Comparison of ENCODE assay signal across 11 cellular contexts in the genomic region with DNA sequence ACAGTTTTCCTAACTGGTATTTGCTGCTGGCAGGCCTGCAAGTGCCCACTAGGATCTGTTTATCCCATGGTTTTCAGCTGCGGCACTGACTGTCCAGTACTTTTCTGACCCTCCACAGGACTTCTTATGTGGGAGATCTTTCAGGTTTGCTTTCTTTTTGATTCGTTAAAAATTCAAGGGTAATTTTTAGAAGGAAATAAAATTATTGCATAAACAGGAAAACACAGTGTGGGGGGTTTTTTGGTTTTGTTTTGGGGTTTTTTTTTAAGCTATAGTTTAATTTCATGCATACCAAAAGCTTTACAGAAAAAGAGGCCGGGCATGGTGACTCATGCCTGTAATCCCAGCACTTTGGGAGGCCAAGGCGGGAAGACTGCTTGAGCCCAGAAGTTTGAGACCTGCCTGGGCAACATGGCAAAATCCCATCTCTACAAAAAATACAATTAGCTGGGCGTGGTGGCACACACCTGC. TPM values are rescaled to one million over a fixed set of nuclear protein-coding genes. Genes with fewer than 3 reads are reported as not detected.
DNase-seq lines count a peak whose midpoint lies in the region; ATAC-seq and TF ChIP-seq lines count a peak whose summit lies in the region.
"Had no signal": no experiment of that assay in that cellular context is flagged by ENCODE, and none has a peak within 500 bp of the region (broad histone marks: within the 10 kb centered on the region; RNA-seq: fewer than 3 reads in every experiment).

No MANE protein-coding gene starts in this region.

- no peak for ATAC-seq in activated naive CD8-positive, alpha-beta T cell treated with anti-CD3 and anti-CD28 coated beads, Interleukin-2, amount 50 U/mL, for 24 hours
- no peak for ATAC-seq in gastroesophageal sphincter
- no peak for ATAC-seq in WTC11

- peaks cover 13% of the 10 kb centered on the region for H3K27me3 Mint-ChIP-seq in activated naive CD8-positive, alpha-beta T cell treated with anti-CD3 and anti-CD28 coated beads, Interleukin-2, amount 50 U/mL, for 24 hours
- H3K27me3 Mint-ChIP-seq in WTC11 (ENCODE audit: low read depth): peaks cover 42% of the 10 kb centered on the region

- H3K4me1 Mint-ChIP-seq in activated naive CD8-positive, alpha-beta T cell treated with anti-CD3 and anti-CD28 coated beads, Interleukin-2, amount 50 U/mL, for 24 hours: peaks cover 74% of the 10 kb centered on the region
- H3K4me1 Mint-ChIP-seq in WTC11: peaks cover 8% of the 10 kb centered on the region

- H3K9me3 ChIP-seq in AG04450 (ENCODE audit: control insufficient read depth, insufficient read depth, low read length) (no peaks in the 10 kb centered on the region), HEK293 (ENCODE audit: control insufficient read depth, insufficient read depth, low read depth, low read length) (no peaks in the 10 kb centered on the region), gastroesophageal sphincter (no peaks in the 10 kb centered on the region)

- H3K9me3 Mint-ChIP-seq in activated naive CD8-positive, alpha-beta T cell treated with anti-CD3 and anti-CD28 coated beads, Interleukin-2, amount 50 U/mL, for 24 hours: no peaks in the 10 kb centered on the region
- no peaks in the 10 kb centered on the region for H3K9me3 Mint-ChIP-seq in WTC11

- H3K4me3 ChIP-seq in AG04450 (ENCODE audit: low read depth, low read length) (no peak overlapping the region; the same call in none of the 2 replicates), HEK293 (ENCODE audit: low read depth, low read length) (no peak overlapping the region), gastroesophageal sphincter (peak overlapping the region; percentile 77 to 83)
- H3K4me3 ChIP-seq: lung had no signal

- CTCF ChIA-PET in AG04450 (lab: Charles Lee): interaction anchor here (1.5 to 11.7 kb wide), 3 partner anchors 9 to 165 kb away, joined by 4 to 114 read pairs (median 21); no protein-coding TSS in a partner anchor
- CTCF ChIA-PET in HEK293 (lab: Yijun Ruan, JAX): interaction anchor here (2.5 kb wide), 1 partner anchor 11 kb away, joined by 14 read pairs; no protein-coding TSS in a partner anchor
- CTCF ChIA-PET in WTC11 (lab: Charles Lee): interaction anchor here (1.4 to 3.2 kb wide), 2 partner anchors 11 to 165 kb away, joined by 5 to 13 read pairs; no protein-coding TSS in a partner anchor

- POLR2A ChIA-PET in AG04450 (lab: Yijun Ruan, JAX): interaction anchor here (0.6 to 1.8 kb wide), 3 partner anchors 12 to 165 kb away, joined by 3 to 6 read pairs (median 5); no protein-coding TSS in a partner anchor
- POLR2A ChIA-PET in HEK293 (lab: Yijun Ruan, JAX): no interaction called here
- POLR2A ChIA-PET in WTC11 (lab: Charles Lee): no interaction called here

- WGBS in gastroesophageal sphincter (ENCODE audit: low coverage in 1 of 2), 2 donors: 31 to 33% methylated on average over 5 of the region's 5 CpGs

- H3K27ac ChIP-seq in AG04450 (ENCODE audit: low read depth, low read length) (peak overlapping the region; percentile 53), HEK293 (ENCODE audit: extremely low read depth, low read depth, low read length) (no peak overlapping the region), gastroesophageal sphincter (peak overlapping the region; percentile 84 to 96 (median 93))

- no peak for DNase-seq in AG04450 (ENCODE audit: low read depth, low spot score)
- no peak for DNase-seq in activated naive CD8-positive, alpha-beta T cell treated with anti-CD3 and anti-CD28 coated beads, Interleukin-2, amount 50 U/mL, for 24 hours
- no peak for DNase-seq in WTC11 (ENCODE audit: low spot score)
- DNase-seq in mucosa of gallbladder (ENCODE audit: low spot score): no peak
- DNase-seq in iPS-NIHi7 (ENCODE audit: extremely low spot score): no peak
- no peak for DNase-seq in activated gamma-delta T cell treated with Interleukin-2 at 50 U/mL for 16 hours
- DNase-seq: NCI-H774, retina had no signal

- H3K27me3 ChIP-seq in AG04450 (ENCODE audit: control insufficient read depth, insufficient read depth, low read length) (no peaks in the 10 kb centered on the region), gastroesophageal sphincter (no peaks in the 10 kb centered on the region)

- TF ChIP-seq CTCF in AG04450 (IDR thresholded peaks at IDR 0.05; ENCODE audit: low read depth, low read length) (no peak), HEK293 (tag by site-specific recombination; IDR thresholded peaks at IDR 0.05) (no peak), gastroesophageal sphincter (IDR thresholded peaks at IDR 0.05) (peak in 2 of 4 experiments; percentile 10 to 28), WTC11 (IDR thresholded peaks at IDR 0.05) (no peak)

- H3K4me3 Mint-ChIP-seq in activated naive CD8-positive, alpha-beta T cell treated with anti-CD3 and anti-CD28 coated beads, Interleukin-2, amount 50 U/mL, for 24 hours: peak overlapping the region; percentile 56
- H3K4me3 Mint-ChIP-seq in WTC11: no peak overlapping the region

- peak overlapping the region; percentile 72 for H3K27ac Mint-ChIP-seq in activated naive CD8-positive, alpha-beta T cell treated with anti-CD3 and anti-CD28 coated beads, Interleukin-2, amount 50 U/mL, for 24 hours
- H3K27ac Mint-ChIP-seq in WTC11: no peak overlapping the region

- H3K36me3 ChIP-seq in HEK293 (ENCODE audit: control insufficient read depth in 2 of 2, insufficient read depth in 1 of 2, low read length in 2 of 2): no peaks in the 10 kb centered on the region
- H3K36me3 ChIP-seq in gastroesophageal sphincter: peaks cover 0 to 3% of the 10 kb centered on the region in 2 donors

- peaks cover 8% of the 10 kb centered on the region for H3K36me3 Mint-ChIP-seq in activated naive CD8-positive, alpha-beta T cell treated with anti-CD3 and anti-CD28 coated beads, Interleukin-2, amount 50 U/mL, for 24 hours (ENCODE audit: low read depth)
- no peaks in the 10 kb centered on the region for H3K36me3 Mint-ChIP-seq in WTC11

- no peak for TF ChIP-seq POLR2A in gastroesophageal sphincter (IDR thresholded peaks at IDR 0.05)

- H3K4me1 ChIP-seq in HEK293 (ENCODE audit: control insufficient read depth, insufficient read depth, low read length) (no peaks in the 10 kb centered on the region; the same call in 1 of the 2 replicates), gastroesophageal sphincter (peaks cover 0 to 71% (median 10%) of the 10 kb centered on the region in 3 donors)

- no peak for TF ChIP-seq EP300 in gastroesophageal sphincter (IDR thresholded peaks at IDR 0.05)

TF ChIP-seq in HEK293, 187 proteins besides CTCF, POLR2A, EP300 and RAD21 (continues in another document):
- TF ChIP-seq ZEB2 (tag by site-specific recombination; IDR thresholded peaks at IDR 0.05) (0 out of 2 replicates have a peak, but pooled peaks have one; percentile 21), KLF1 (tag by site-specific recombination; IDR thresholded peaks at IDR 0.05) (peak; percentile 29; the same call in 1 of the 2 replicates), ZNF202 (tag by site-specific recombination; IDR thresholded peaks at IDR 0.05; ENCODE audit: borderline replicate concordance) (no peak), ZNF629 (tag by site-specific recombination; IDR thresholded peaks at IDR 0.05) (0 out of 2 replicates have a peak, but pooled peaks have one; percentile 15), ZNF843 (tag by site-specific recombination; IDR thresholded peaks at IDR 0.05) (no peak)
- TF ChIP-seq, protein P1, sequence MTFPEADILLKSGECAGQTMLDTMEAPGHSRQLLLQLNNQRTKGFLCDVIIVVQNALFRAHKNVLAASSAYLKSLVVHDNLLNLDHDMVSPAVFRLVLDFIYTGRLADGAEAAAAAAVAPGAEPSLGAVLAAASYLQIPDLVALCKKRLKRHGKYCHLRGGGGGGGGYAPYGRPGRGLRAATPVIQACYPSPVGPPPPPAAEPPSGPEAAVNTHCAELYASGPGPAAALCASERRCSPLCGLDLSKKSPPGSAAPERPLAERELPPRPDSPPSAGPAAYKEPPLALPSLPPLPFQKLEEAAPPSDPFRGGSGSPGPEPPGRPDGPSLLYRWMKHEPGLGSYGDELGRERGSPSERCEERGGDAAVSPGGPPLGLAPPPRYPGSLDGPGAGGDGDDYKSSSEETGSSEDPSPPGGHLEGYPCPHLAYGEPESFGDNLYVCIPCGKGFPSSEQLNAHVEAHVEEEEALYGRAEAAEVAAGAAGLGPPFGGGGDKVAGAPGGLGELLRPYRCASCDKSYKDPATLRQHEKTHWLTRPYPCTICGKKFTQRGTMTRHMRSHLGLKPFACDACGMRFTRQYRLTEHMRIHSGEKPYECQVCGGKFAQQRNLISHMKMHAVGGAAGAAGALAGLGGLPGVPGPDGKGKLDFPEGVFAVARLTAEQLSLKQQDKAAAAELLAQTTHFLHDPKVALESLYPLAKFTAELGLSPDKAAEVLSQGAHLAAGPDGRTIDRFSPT (tag by site-specific recombination; IDR thresholded peaks at IDR 0.05): 0 out of 2 replicates have a peak, but pooled peaks have one; percentile 17

TF ChIP-seq in WTC11, 78 proteins besides CTCF, POLR2A, EP300 and RAD21:
- no peak for TF ChIP-seq TP53 (CRISPR knock-in tag; IDR thresholded peaks at IDR 0.05)
- no peak for TF ChIP-seq ZNF416 (CRISPR knock-in tag; IDR thresholded peaks at IDR 0.05)
- TF ChIP-seq, protein P2, sequence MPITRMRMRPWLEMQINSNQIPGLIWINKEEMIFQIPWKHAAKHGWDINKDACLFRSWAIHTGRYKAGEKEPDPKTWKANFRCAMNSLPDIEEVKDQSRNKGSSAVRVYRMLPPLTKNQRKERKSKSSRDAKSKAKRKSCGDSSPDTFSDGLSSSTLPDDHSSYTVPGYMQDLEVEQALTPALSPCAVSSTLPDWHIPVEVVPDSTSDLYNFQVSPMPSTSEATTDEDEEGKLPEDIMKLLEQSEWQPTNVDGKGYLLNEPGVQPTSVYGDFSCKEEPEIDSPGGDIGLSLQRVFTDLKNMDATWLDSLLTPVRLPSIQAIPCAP (CRISPR knock-in tag; IDR thresholded peaks at IDR 0.05): no peak

RNA-seq across cellular contexts. Expression of a gene that starts 3.6 kb away (rescaled TPM):
- 32.9 and 35.0 TPM in 2 replicates for polyA plus RNA-seq in AG04450 (2011; rRNA removed)
- 36.4 and 37.0 TPM in 2 replicates for polyA minus RNA-seq in AG04450 (2011; rRNA and poly(A)+ RNA removed)
- total RNA-seq in gastroesophageal sphincter: 100 to 1,000 TPM; 544 to 589 (median 567) TPM
- total RNA-seq in WTC11 (2021): 5.0 to 8.1 TPM (median 5.2 TPM) in 3 replicates
- 129 TPM for total RNA-seq in mucosa of gallbladder

Comparison
In these comparisons a context has a peak if more than half of its experiments do, and no peak if none do; other contexts are left out.
1. H3K4me3 ChIP-seq: peak in gastroesophageal sphincter (2 of 2); none in AG04450 (single experiment) and HEK293 (single experiment).
2. RNA of a gene that starts 3.6 kb away (total RNA-seq): 544 to 589 TPM in gastroesophageal sphincter and 129 TPM in mucosa of gallbladder (single experiment); 5.0 to 8.1 TPM in WTC11; every median in the first group is over 10 times any median in the second.